In genomic region chr9:98249774-98250173, GRCh38 we compare ENCODE assay signal across 21 cellular contexts. TPM values are rescaled to one million over a fixed set of nuclear protein-coding genes. Genes with fewer than 3 reads are reported as not detected.
DNase-seq lines count a peak whose midpoint lies in the region; ATAC-seq, FAIRE-seq and TF ChIP-seq lines count a peak whose summit lies in the region.
"Had no signal": no experiment of that assay in that cellular context is flagged by ENCODE, and none has a peak within 500 bp of the region (broad histone marks: within the 10 kb centered on the region; RNA-seq: fewer than 3 reads in every experiment).

No MANE protein-coding gene starts in this region.

- H3K9ac ChIP-seq in K562 (ENCODE audit: insufficient read depth in 1 of 2, low read depth in 2 of 2, low read length in 2 of 2) = peak overlapping the region in 1 of 2 experiments; percentile 60; a peak in 2 of 4 replicates

- H3K4me3 ChIP-seq in K562 (no peak overlapping the region), transverse colon (no peak overlapping the region), GM23338 (no peak overlapping the region)
- H3K4me3 ChIP-seq: SJCRH30 had no signal

- H3K9me1 ChIP-seq in K562 (ENCODE audit: control insufficient read depth, insufficient read depth, low read length) = no peaks in the 10 kb centered on the region

- H3K4me1 ChIP-seq in K562 (replicated peaks in 1 of 2; ENCODE audit: control insufficient read depth in 2 of 2, insufficient read depth in 2 of 2, low read length in 2 of 2) = peaks cover 45 to 51% of the 10 kb centered on the region in 2 experiments
- H3K4me1 ChIP-seq in transverse colon = peaks cover 13 to 70% (median 41%) of the 10 kb centered on the region in 4 donors
- H3K4me1 ChIP-seq in GM23338 (ENCODE audit: insufficient read depth) = peaks cover 12% of the 10 kb centered on the region; the same call in 1 of the 2 replicates
- H3K4me1 ChIP-seq: SJCRH30 had no signal

- H4K20me1 ChIP-seq in K562 (replicated peaks; ENCODE audit: control insufficient read depth, insufficient read depth, low read length) (no peaks in the 10 kb centered on the region), GM23338 (replicated peaks; ENCODE audit: insufficient read depth) (peaks cover 15% of the 10 kb centered on the region)

- 0 out of 2 replicates have a peak, but pooled peaks cover 2% of the 10 kb centered on the region for H3F3A ChIP-seq in GM23338 (replicated peaks; ENCODE audit: low read depth)

- CTCF ChIA-PET in K562 (lab: Yijun Ruan, JAX; ENCODE audit: low intra/inter-chr PET ratio) = no interaction called here

- intact Hi-C loops in K562 (cut with micrococcal nuclease) = no loop called here
- intact Hi-C loops in transverse colon (cut with DNase I; ENCODE audit: low total_unique reads) = no loop called here

- no peak for FAIRE-seq in K562 (lab: Jason Lieb, UNC)
- FAIRE-seq: colon, small intestine had no signal

- POLR2A ChIA-PET in K562 (lab: Yijun Ruan, JAX) = interaction anchor here (0.6 kb wide), 1 partner anchor 495 kb away, joined by 3 read pairs; no protein-coding TSS in a partner anchor

- H2AFZ ChIP-seq in K562 (ENCODE audit: low read depth, low read length) (no peak overlapping the region), GM23338 (no peak overlapping the region)

- H3K9me3 ChIP-seq in K562 (replicated peaks; ENCODE audit: control insufficient read depth, insufficient read depth, low read depth, low read length) (no peaks in the 10 kb centered on the region), transverse colon (no peaks in the 10 kb centered on the region)
- H3K9me3 ChIP-seq: SJCRH30 had no signal

- no peaks in the 10 kb centered on the region for H3K27me3 ChIP-seq in K562 (ENCODE audit: control insufficient read depth in 2 of 2, insufficient read depth in 2 of 2, low read length in 2 of 2)
- H3K27me3 ChIP-seq in transverse colon = no peaks in the 10 kb centered on the region
- no peaks in the 10 kb centered on the region for H3K27me3 ChIP-seq in GM23338 (ENCODE audit: insufficient read depth)
- H3K27me3 ChIP-seq: SJCRH30 had no signal

- H3K36me3 ChIP-seq in K562 (ENCODE audit: control insufficient read depth, insufficient read depth, low read length) = peaks cover 22% of the 10 kb centered on the region; the same call in 2 of the 3 replicates
- no peaks in the 10 kb centered on the region for H3K36me3 ChIP-seq in transverse colon
- no peaks in the 10 kb centered on the region for H3K36me3 ChIP-seq in GM23338 (ENCODE audit: insufficient read depth)
- H3K36me3 ChIP-seq: SJCRH30 had no signal

- peaks cover 34% of the 10 kb centered on the region for H3K4me1 Mint-ChIP-seq in GM23338

- no peak for TF ChIP-seq RAD21 in K562 (CRISPR knock-in tag; conservative IDR thresholded peaks at IDR 0.05 in 1 of 2, IDR thresholded peaks at IDR 0.05 in 1 of 2)

- no peaks in the 10 kb centered on the region; the same call in 2 of the 3 replicates for H3K36me3 Mint-ChIP-seq in GM23338 (ENCODE audit: low read depth)
- H3K36me3 Mint-ChIP-seq: activated CD8-positive, alpha-beta memory T cell treated with anti-CD3 and anti-CD28 coated beads, Interleukin-2, amount 10 ng/mL, durations not matched to agents 7 days and 5 days had no signal

- TF ChIP-seq CTCF in K562 (IDR thresholded peaks at IDR 0.05 in 2 of 3, conservative IDR thresholded peaks at IDR 0.05 in 1 of 3; ENCODE audit: insufficient read depth in 2 of 3, low read depth in 1 of 3, low read length in 3 of 3) = no peak
- no peak for TF ChIP-seq CTCF in transverse colon (IDR thresholded peaks at IDR 0.05)
- no peak for TF ChIP-seq CTCF in GM23338 (conservative IDR thresholded peaks at IDR 0.05; ENCODE audit: low read depth in 2 of 2)

- H3K4me3 Mint-ChIP-seq in GM23338 = no peak overlapping the region
- H3K4me3 Mint-ChIP-seq: activated CD8-positive, alpha-beta memory T cell treated with anti-CD3 and anti-CD28 coated beads, Interleukin-2, amount 10 ng/mL, durations not matched to agents 7 days and 5 days; immature natural killer cell had no signal

- ATAC-seq in K562 = no peak
- ATAC-seq in GM23338 = no peak
- ATAC-seq in GM21515 (IDR thresholded peaks at IDR 0.05; ENCODE audit: unreplicated experiment) = no peak
- ATAC-seq: activated CD4-positive, CD25-positive, alpha-beta regulatory T cell treated with anti-CD3 and anti-CD28 coated beads, Interleukin-2, amount 50 U/mL, for 24 hours; activated CD8-positive, alpha-beta memory T cell treated with anti-CD3 and anti-CD28 coated beads, Interleukin-2, amount 10 ng/mL, durations not matched to agents 7 days and 5 days had no signal

- peak overlapping the region; percentile 10; the same call in 1 of the 3 replicates for H3K27ac ChIP-seq in K562 (ENCODE audit: extremely low read depth, low read depth, low read length)
- peak overlapping the region; percentile 75 to 83 (median 80) for H3K27ac ChIP-seq in transverse colon
- no peak overlapping the region for H3K27ac ChIP-seq in GM23338 (ENCODE audit: low read depth)
- H3K27ac ChIP-seq: 22Rv1, SJCRH30 had no signal

- H3K9me2 ChIP-seq in GM23338 (ENCODE audit: insufficient read depth) = no peaks in the 10 kb centered on the region

- in situ Hi-C loops in K562 (cut with MboI) = loop anchor here (25.0 kb wide), 1 partner anchor 337 kb away; the partner anchor contains the start of gene TRMO
- in situ Hi-C loops in transverse colon (cut with MboI; ENCODE audit: low pct_ligation_motif_present in 1 of 4, low pct_unique_long_range_greater_than_20kb in 1 of 4, low sequenced_read_pairs in 3 of 4) = loop anchor here in 3 of 4 donors (10.0 to 25.0 kb wide), 5 partner anchors 45 to 537 kb away; partner anchors contain the start of gene TRMO (in 2 of the 3)

- H3K27me3 Mint-ChIP-seq in GM23338 (ENCODE audit: insufficient read depth, low read depth, poor library complexity) = peaks cover 6% of the 10 kb centered on the region
- H3K27me3 Mint-ChIP-seq: CD4-positive, CD25-positive, alpha-beta regulatory T cell had no signal

- no peak overlapping the region for H3K27ac Mint-ChIP-seq in GM23338
- H3K27ac Mint-ChIP-seq: activated CD8-positive, alpha-beta memory T cell treated with anti-CD3 and anti-CD28 coated beads, Interleukin-2, amount 10 ng/mL, durations not matched to agents 7 days and 5 days had no signal

- H3K4me2 ChIP-seq in K562 (ENCODE audit: insufficient read depth, low read length) (no peak overlapping the region), GM23338 (no peak overlapping the region)

- TF ChIP-seq POLR2A in K562 (conservative IDR thresholded peaks at IDR 0.05) (no peak), transverse colon (IDR thresholded peaks at IDR 0.05) (no peak)

- no peaks in the 10 kb centered on the region for H3K9me3 Mint-ChIP-seq in GM23338
- H3K9me3 Mint-ChIP-seq: immature natural killer cell had no signal

- TF ChIP-seq EP300 in K562 (IDR thresholded peaks at IDR 0.05; ENCODE audit: low read length) (no peak), transverse colon (IDR thresholded peaks at IDR 0.05; ENCODE audit: low read depth) (no peak)

- H3K79me2 ChIP-seq in K562 (ENCODE audit: control insufficient read depth, insufficient read depth, low read length) = peaks cover 12% of the 10 kb centered on the region
- H3K79me2 ChIP-seq in GM23338 (replicated peaks; ENCODE audit: insufficient read depth) = peaks cover 8% of the 10 kb centered on the region

- BruUV-seq in K562 (replicated peaks; lab: Mats Ljungman, UMichigan) = no TSS peak

- DNase-seq in DMS53 (lab: John Stamatoyannopoulos, UW) (peak; percentile 37), DMS53 treated with DMSO at 0.1 percent for 48 hours (lab: John Stamatoyannopoulos, UW; ENCODE audit: unreplicated experiment) (no peak), K562 (ENCODE audit: extremely low read depth in 1 of 4, low spot score in 3 of 4) (no peak), myocyte (ENCODE audit: low read depth) (peak; percentile 25), transverse colon (no peak), GM23338 (ENCODE audit: low spot score) (no peak), NCI-H146 treated with DMSO at 0.1 percent for 48 hours (lab: John Stamatoyannopoulos, UW; ENCODE audit: unreplicated experiment) (no peak)
- DNase-seq: activated CD8-positive, alpha-beta memory T cell treated with anti-CD3 and anti-CD28 coated beads, Interleukin-2, amount 10 ng/mL, durations not matched to agents 7 days and 5 days; aorta; CD4-positive, CD25-positive, alpha-beta regulatory T cell; EL; immature natural killer cell; mesendoderm; NCI-H1694; NCI-H446; SJCRH30; small intestine had no signal

- 100% methylated on average over 2 of the region's 2 CpGs for WGBS in K562 (ENCODE audit: insufficient coverage, low coverage, missing lambda C conversion rate)
- 60 to 78% methylated on average over 2 of the region's 2 CpGs for WGBS in transverse colon (ENCODE audit: low coverage in 1 of 2), 2 donors

RNA-seq across cellular contexts. Expression of gene TBC1D2, which starts 5.7 kb away (rescaled TPM):
- total RNA-seq in K562 (2011; cell fraction: chromatin; rRNA removed; ENCODE audit: low replicate concordance) = 7.6 and 15.3 TPM in 2 replicates
- total RNA-seq in K562 (2011; cell fraction: nucleolus; rRNA removed) = 9.9 and 12.0 TPM in 2 replicates
- total RNA-seq in K562 (2011; cell fraction: nucleoplasm; rRNA removed) = 6.6 and 7.3 TPM in 2 replicates
- 5.3 and 6.1 TPM in 2 replicates for total RNA-seq in K562 (2014; rRNA removed)
- 1.4 and 1.8 TPM in 2 replicates for total RNA-seq in K562 (2014; rRNA removed; fragmentation: Illumina TruSeq; extraction: Trizol)
- 3.2 and 3.8 TPM in 2 replicates for total RNA-seq in K562 (2015; rRNA removed; fragmentation: Illumina TruSeq; extraction: Trizol)
- 6.1 and 7.0 TPM in 2 replicates for total RNA-seq in K562 (2021)
- polyA plus RNA-seq in K562 (2011; rRNA removed) = 2.5 and 3.5 TPM in 2 replicates
- 2.7 and 8.4 TPM in 2 replicates for polyA plus RNA-seq in K562 (2011; cell fraction: cytosol; rRNA removed)
- polyA plus RNA-seq in K562 (2011; cell fraction: nucleus; rRNA removed) = 5.7 and 10.1 TPM in 2 replicates
- 4.8 and 7.1 TPM in 2 replicates for polyA plus RNA-seq in K562 (2012)
- 2.2 and 3.9 TPM in 2 replicates for polyA plus RNA-seq in K562 (2014; fragmentation: Illumina TruSeq; extraction: Trizol)
- polyA plus RNA-seq in K562 (2014; fragmentation: Nextera tagmentation; extraction: Ambion mirVana) = under 1 TPM; 0.10 to 0.21 TPM
- 5.2 and 5.4 TPM in 2 replicates for polyA plus RNA-seq in K562 (2014; rRNA removed)
- polyA minus RNA-seq in K562 (2011; rRNA and poly(A)+ RNA removed) = 2.8 and 4.0 TPM in 2 replicates
- polyA minus RNA-seq in K562 (2011; cell fraction: cytosol; rRNA and poly(A)+ RNA removed) = 4.3 and 4.5 TPM in 2 replicates
- polyA minus RNA-seq in K562 (2011; cell fraction: nucleus; rRNA and poly(A)+ RNA removed) = 4.8 and 5.6 TPM in 2 replicates
- 20.2 and 25.3 TPM in 2 replicates for total RNA-seq in myocyte
- polyA plus RNA-seq in myocyte (2012) = 161 TPM
- total RNA-seq in transverse colon = 100 to 1,000 TPM in 1 of 4 donors, 10 to 100 TPM in 3; 37.7 to 109 (median 55.8) TPM
- 6.8 and 7.7 TPM in 2 replicates for total RNA-seq in GM23338 (2014; rRNA removed; shearing (Covaris generic))
- 3.0 and 3.7 TPM in 2 replicates for polyA plus RNA-seq in GM23338 (2016; fragmentation: Nextera tagmentation; extraction: Ambion mirVana)

RNA-seq across cellular contexts. Expression of gene CORO2A, which starts 57.3 kb away (rescaled TPM):
- 10.6 and 16.2 TPM in 2 replicates for total RNA-seq in K562 (2011; cell fraction: chromatin; rRNA removed; ENCODE audit: low replicate concordance)
- 11.2 and 12.9 TPM in 2 replicates for total RNA-seq in K562 (2011; cell fraction: nucleolus; rRNA removed)
- 11.4 and 11.6 TPM in 2 replicates for total RNA-seq in K562 (2011; cell fraction: nucleoplasm; rRNA removed)
- total RNA-seq in K562 (2014; rRNA removed) (13.4 and 20.8 TPM in 2 replicates), K562 (2014; rRNA removed; fragmentation: Illumina TruSeq; extraction: Trizol) (17.5 and 20.0 TPM in 2 replicates), K562 (2015; rRNA removed; fragmentation: Illumina TruSeq; extraction: Trizol) (16.3 and 16.5 TPM in 2 replicates), K562 (2021) (21.1 and 21.3 TPM in 2 replicates), myocyte (0.16 and 0.78 TPM in 2 replicates), transverse colon (10 to 100 TPM in 3 of 4 donors, 1 to 10 TPM in 1; 10.0 to 59.1 (median 47.1) TPM)
- polyA plus RNA-seq in K562 (2011; rRNA removed) (13.2 and 18.7 TPM in 2 replicates), K562 (2014; fragmentation: Illumina TruSeq; extraction: Trizol) (23.5 and 26.6 TPM in 2 replicates), K562 (2014; fragmentation: Nextera tagmentation; extraction: Ambion mirVana) (10 to 100 TPM in 1 of 2 experiments, 1 to 10 TPM in 1; 9.5 to 12.2 TPM), K562 (2014; rRNA removed) (18.0 and 20.3 TPM in 2 replicates), GM23338 (2016; fragmentation: Nextera tagmentation; extraction: Ambion mirVana) (12.9 TPM in 2 replicates)
- 15.4 and 25.7 TPM in 2 replicates for polyA plus RNA-seq in K562 (2011; cell fraction: cytosol; rRNA removed)
- 8.4 and 15.2 TPM in 2 replicates for polyA plus RNA-seq in K562 (2011; cell fraction: nucleus; rRNA removed)
- polyA plus RNA-seq in K562 (2012) = 14.3 and 16.8 TPM in 2 replicates
- polyA minus RNA-seq in K562 (2011; rRNA and poly(A)+ RNA removed) = 13.1 and 21.5 TPM in 2 replicates
- polyA minus RNA-seq in K562 (2011; cell fraction: cytosol; rRNA and poly(A)+ RNA removed) = 8.4 and 12.5 TPM in 2 replicates
- polyA minus RNA-seq in K562 (2011; cell fraction: nucleus; rRNA and poly(A)+ RNA removed) = 4.7 and 5.2 TPM in 2 replicates
- polyA plus RNA-seq in myocyte (2012) = 1.4 TPM
- 26.9 and 27.6 TPM in 2 replicates for total RNA-seq in GM23338 (2014; rRNA removed; shearing (Covaris generic))

Comparison
In these comparisons a context has a peak if more than half of its experiments do, and no peak if none do; other contexts are left out.
1. DNase-seq: peak in DMS53 (single experiment) and myocyte (single experiment); none in DMS53 treated with DMSO at 0.1 percent for 48 hours (single experiment), K562 (0 of 4), transverse colon (single experiment), GM23338 (single experiment) and NCI-H146 treated with DMSO at 0.1 percent for 48 hours (single experiment).